33 cellular contexts compared by ENCODE assay signal in the genomic region with DNA sequence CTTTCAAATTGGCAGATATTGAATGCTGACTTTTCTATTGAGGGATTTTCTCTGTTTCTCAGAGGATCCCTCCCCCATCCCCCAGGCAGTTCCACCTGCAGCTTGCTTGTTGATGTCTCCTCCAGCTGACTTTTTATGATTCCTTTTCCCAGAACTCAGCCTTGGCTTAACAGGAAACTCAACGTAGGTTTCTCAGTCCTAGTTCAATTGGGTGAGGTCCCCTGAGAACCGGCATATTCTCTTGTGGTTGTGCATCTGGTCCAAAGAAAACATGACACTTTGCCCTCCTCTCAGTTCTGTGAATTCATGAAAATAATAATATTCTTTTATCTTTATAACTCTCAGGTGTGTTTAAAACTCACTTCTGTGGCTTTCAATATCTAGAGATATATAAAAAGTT.
DNase-seq lines count a peak whose midpoint lies in the region; ATAC-seq and TF ChIP-seq lines count a peak whose summit lies in the region.
"Had no signal": no experiment of that assay in that cellular context is flagged by ENCODE, and none has a peak within 500 bp of the region (broad histone marks: within the 10 kb centered on the region; RNA-seq: fewer than 3 reads in every experiment).

No MANE protein-coding gene starts in this region.

- no peak overlapping the region for H2BK12ac ChIP-seq in H9 (ENCODE audit: insufficient read length, low read depth, low read length)

- no peak overlapping the region for H3K4ac ChIP-seq in H9 (ENCODE audit: low read depth, low read length)

- H2AFZ ChIP-seq in H9 (ENCODE audit: low read length) (no peak overlapping the region), PC-3 (ENCODE audit: low read length) (no peak overlapping the region)
- H2AFZ ChIP-seq: hepatocyte had no signal

- H3K27ac Mint-ChIP-seq in H9: peak overlapping the region in 1 of 3 experiments; percentile 18; a peak in 1 of 7 replicates
- H3K27ac Mint-ChIP-seq: activated T-cell treated with anti-CD3 and anti-CD28 coated beads, Interleukin-2, amount 50 U/mL, for 24 hours; B cell; CD8-positive, alpha-beta T cell; IgD-negative memory B cell; immature natural killer cell; stimulated activated naive CD8-positive, alpha-beta T cell treated with anti-CD3 and anti-CD28 coated beads, Interleukin-15, amount 100 ng/mL, for 72 hours; T-cell had no signal

- POLR2A ChIA-PET in PC-3 (lab: Charles Lee; ENCODE audit: unreplicated experiment): no interaction called here

- H2BK5ac ChIP-seq in H9 (ENCODE audit: insufficient read length, low read length): no peak overlapping the region

- no peak overlapping the region for H2AK5ac ChIP-seq in H9 (ENCODE audit: insufficient read length, low read length)

- no peaks in the 10 kb centered on the region for H3K9me3 Mint-ChIP-seq in H9
- H3K9me3 Mint-ChIP-seq: activated T-cell treated with anti-CD3 and anti-CD28 coated beads, Interleukin-2, amount 50 U/mL, for 24 hours; CD8-positive, alpha-beta T cell; IgD-negative memory B cell had no signal

- CTCF ChIA-PET in PC-3 (lab: Charles Lee): no interaction called here

- intact Hi-C loops in PC-3 (cut with micrococcal nuclease): no loop called here

- no peaks in the 10 kb centered on the region for H3K79me1 ChIP-seq in H9 (ENCODE audit: insufficient read depth, low read depth, low read length, poor library complexity, severe bottlenecking)

- no peaks in the 10 kb centered on the region for H3K9me2 ChIP-seq in PC-3 (replicated peaks; ENCODE audit: low read length)

- H3K4me1 ChIP-seq in H9 (ENCODE audit: insufficient read depth, low read length): peaks cover 4% of the 10 kb centered on the region
- peaks cover 42% of the 10 kb centered on the region for H3K4me1 ChIP-seq in PC-3 (ENCODE audit: insufficient read depth, low read length)
- H3K4me1 ChIP-seq: esophagus squamous epithelium, gastroesophageal sphincter, pancreas, right atrium auricular region, thyroid gland had no signal

- H3K27ac ChIP-seq in H9 (ENCODE audit: insufficient read length, low read depth, low read length): peak overlapping the region; percentile 73
- H3K27ac ChIP-seq in PC-3 (ENCODE audit: low read length): peak overlapping the region; percentile 93
- H3K27ac ChIP-seq: dorsolateral prefrontal cortex, esophagus squamous epithelium, gastroesophageal sphincter, hepatocyte, pancreas, right atrium auricular region, thyroid gland had no signal

- H3K27me3 ChIP-seq in H9 (ENCODE audit: insufficient read depth, low read length): no peaks in the 10 kb centered on the region
- H3K27me3 ChIP-seq in PC-3 (ENCODE audit: low read length): no peaks in the 10 kb centered on the region
- H3K27me3 ChIP-seq: dorsolateral prefrontal cortex, esophagus squamous epithelium, gastroesophageal sphincter, hepatocyte, pancreas, right atrium auricular region, thyroid gland had no signal

- BruUV-seq in PC-3 (replicated peaks; lab: Mats Ljungman, UMichigan): no TSS peak

- H2BK15ac ChIP-seq in H9 (ENCODE audit: low read depth, low read length): no peak overlapping the region

- no peak for ATAC-seq in PC-3
- ATAC-seq in HG02678 (IDR thresholded peaks at IDR 0.05; ENCODE audit: unreplicated experiment): no peak
- ATAC-seq: CD8-positive, alpha-beta T cell; gastroesophageal sphincter; left lobe of liver; pancreas; stimulated activated naive CD8-positive, alpha-beta T cell treated with anti-CD3 and anti-CD28 coated beads, Interleukin-15, amount 100 ng/mL, for 72 hours; T-cell had no signal

- H4K20me1 ChIP-seq in H9 (ENCODE audit: control insufficient read depth, insufficient read depth, insufficient read length) (no peaks in the 10 kb centered on the region), PC-3 (ENCODE audit: low read length) (no peaks in the 10 kb centered on the region)

- TF ChIP-seq CTCF in H9 (conservative IDR thresholded peaks at IDR 0.05) (no peak), PC-3 (conservative IDR thresholded peaks at IDR 0.05; ENCODE audit: low read depth, low read length) (no peak), fibroblast of mammary gland (conservative IDR thresholded peaks at IDR 0.05; ENCODE audit: control insufficient read depth, insufficient read depth, low read depth, low read length) (no peak)

- H3K4me3 ChIP-seq in PC-3 (ENCODE audit: low read length) (no peak overlapping the region), fibroblast of mammary gland (ENCODE audit: control insufficient read depth, low read depth, low read length) (no peak overlapping the region)
- H3K4me3 ChIP-seq: dorsolateral prefrontal cortex, esophagus squamous epithelium, gastroesophageal sphincter, hepatocyte, pancreas, right atrium auricular region, thyroid gland had no signal

- H3K4me2 ChIP-seq in H9 (ENCODE audit: insufficient read depth, insufficient read length, low read length) (no peak overlapping the region), PC-3 (ENCODE audit: low read length) (0 out of 2 replicates have a peak overlapping the region, but pooled peaks have one; percentile 19)
- H3K4me2 ChIP-seq: hepatocyte had no signal

- H3K9me3 ChIP-seq in H9 (ENCODE audit: control insufficient read depth, low read depth, low read length): no peaks in the 10 kb centered on the region
- no peaks in the 10 kb centered on the region for H3K9me3 ChIP-seq in PC-3 (ENCODE audit: low read length)
- H3K9me3 ChIP-seq: esophagus squamous epithelium, gastroesophageal sphincter, pancreas, right atrium auricular region, thyroid gland had no signal

- no peak overlapping the region for H4K5ac ChIP-seq in H9 (ENCODE audit: insufficient read length, low read depth, low read length)

- no peak overlapping the region for H3K14ac ChIP-seq in H9 (ENCODE audit: insufficient read depth, low read length)

- H3K36me3 Mint-ChIP-seq in H9 (ENCODE audit: insufficient read depth in 1 of 3, low read depth in 3 of 3): no peaks in the 10 kb centered on the region; a peak in 2 of 7 replicates
- H3K36me3 Mint-ChIP-seq: CD8-positive, alpha-beta T cell; IgD-negative memory B cell; immature natural killer cell; T-cell had no signal

- H3K23ac ChIP-seq in H9 (ENCODE audit: insufficient read length, low read depth, low read length): no peak overlapping the region

- no CpG with 5 or more reads among the region's 2 CpGs for WGBS in H9 (ENCODE audit: extremely low coverage, insufficient read length, low lambda C conversion rate)

- H4K8ac ChIP-seq in H9 (replicated peaks; ENCODE audit: insufficient read length, low read depth, low read length): no peak overlapping the region

- H3T11ph ChIP-seq in H9 (ENCODE audit: low read length): no peak overlapping the region

- H3K4me3 Mint-ChIP-seq in H9: no peak overlapping the region
- H3K4me3 Mint-ChIP-seq: activated T-cell treated with anti-CD3 and anti-CD28 coated beads, Interleukin-2, amount 50 U/mL, for 24 hours; B cell; CD8-positive, alpha-beta T cell; IgD-negative memory B cell; immature natural killer cell; stimulated activated naive CD8-positive, alpha-beta T cell treated with anti-CD3 and anti-CD28 coated beads, Interleukin-15, amount 100 ng/mL, for 72 hours; T-cell had no signal

- H3K18ac ChIP-seq in H9 (ENCODE audit: insufficient read length, low read depth, low read length): no peak overlapping the region

- no peaks in the 10 kb centered on the region for H3F3A ChIP-seq in PC-3 (ENCODE audit: low read length, unreplicated experiment)

- no peak overlapping the region for H4K91ac ChIP-seq in H9 (ENCODE audit: insufficient read length, low read depth, low read length)

- H2BK20ac ChIP-seq in H9 (ENCODE audit: low read depth, low read length, poor library complexity, severe bottlenecking): no peak overlapping the region

- H3K79me2 ChIP-seq in H9 (ENCODE audit: insufficient read depth, low read length): no peaks in the 10 kb centered on the region
- H3K79me2 ChIP-seq in PC-3 (ENCODE audit: low read length): no peaks in the 10 kb centered on the region
- H3K79me2 ChIP-seq: hepatocyte had no signal

- peaks cover 11 to 12% of the 10 kb centered on the region in 2 experiments for H3K4me1 Mint-ChIP-seq in H9
- H3K4me1 Mint-ChIP-seq: B cell; IgD-negative memory B cell; immature natural killer cell; stimulated activated naive CD8-positive, alpha-beta T cell treated with anti-CD3 and anti-CD28 coated beads, Interleukin-15, amount 100 ng/mL, for 72 hours; T-cell had no signal

- H2BK120ac ChIP-seq in H9 (ENCODE audit: low read depth, low read length, poor library complexity, severe bottlenecking): no peak overlapping the region

- no peaks in the 10 kb centered on the region for H3K36me3 ChIP-seq in PC-3 (ENCODE audit: low read depth, low read length)
- H3K36me3 ChIP-seq: esophagus squamous epithelium, gastroesophageal sphincter, pancreas, right atrium auricular region, thyroid gland had no signal

- H3K9ac ChIP-seq in H9 (ENCODE audit: extremely low read depth, insufficient read length, low read length) (no peak overlapping the region), PC-3 (ENCODE audit: low read length) (peak overlapping the region; percentile 62)

- H3K23me2 ChIP-seq in H9 (ENCODE audit: insufficient read length, low read depth, low read length, poor library complexity, severe bottlenecking): no peaks in the 10 kb centered on the region

- H3K27me3 Mint-ChIP-seq in H9 (ENCODE audit: low read depth): no peaks in the 10 kb centered on the region
- H3K27me3 Mint-ChIP-seq: activated T-cell treated with anti-CD3 and anti-CD28 coated beads, Interleukin-2, amount 50 U/mL, for 24 hours; B cell; IgD-negative memory B cell; stimulated activated naive CD8-positive, alpha-beta T cell treated with anti-CD3 and anti-CD28 coated beads, Interleukin-15, amount 100 ng/mL, for 72 hours; T-cell had no signal

- no peak overlapping the region for H3K56ac ChIP-seq in H9 (ENCODE audit: insufficient read length, low read depth, low read length)

- no peak for DNase-seq in H9
- no peak for DNase-seq in PC-3
- DNase-seq in fibroblast of mammary gland (ENCODE audit: low read depth): peak; percentile 74
- peak; percentile 39 for DNase-seq in renal cortical epithelial cell (ENCODE audit: low read depth)
- DNase-seq in NCI-H82 treated with DMSO at 0.1 percent for 48 hours (lab: John Stamatoyannopoulos, UW; ENCODE audit: unreplicated experiment): no peak
- DNase-seq in activated CD4-positive, alpha-beta T cell treated with anti-CD3 and anti-CD28 coated beads for 48 hours: no peak
- DNase-seq in NCI-H2196 (lab: John Stamatoyannopoulos, UW; ENCODE audit: unreplicated experiment): no peak
- DNase-seq: ACHN; activated CD4-positive, alpha-beta T cell treated with anti-CD3 and anti-CD28 coated beads, Interleukin-2, amount 50 U/mL, for 1 hour; activated gamma-delta T cell treated with Interleukin-2 at 50 U/mL for 16 hours; activated T-cell treated with anti-CD3 and anti-CD28 coated beads, Interleukin-2, amount 50 U/mL, for 24 hours; CD8-positive, alpha-beta T cell; dorsolateral prefrontal cortex; esophagus squamous epithelium; GOT3; immature natural killer cell; NCI-H1105; NCI-H187; NCI-H510A; OCI-M1; pancreas; stimulated activated CD4-positive, alpha-beta T cell treated with anti-CD3 and anti-CD28 coated beads, Interleukin-12 subunit alpha, Interleukin-12 subunit beta, amount 100 ng/mL, for 4 hours; stimulated activated CD4-positive, alpha-beta T cell treated with anti-CD3 and anti-CD28 coated beads, Interleukin-2, amount 100 ng/mL, for 48 hours; stimulated activated naive CD8-positive, alpha-beta T cell treated with anti-CD3 and anti-CD28 coated beads, Interleukin-15, amount 100 ng/mL, for 72 hours; T-cell; thyroid gland had no signal

Comparison
In these comparisons a context has a peak if more than half of its experiments do, and no peak if none do; other contexts are left out.
1. DNase-seq: peak in fibroblast of mammary gland (single experiment) and renal cortical epithelial cell (single experiment); none in H9 (single experiment), PC-3 (single experiment), NCI-H82 treated with DMSO at 0.1 percent for 48 hours (single experiment), activated CD4-positive, alpha-beta T cell treated with anti-CD3 and anti-CD28 coated beads for 48 hours (single experiment) and NCI-H2196 (single experiment).